Comparison of ENCODE assay signal across 9 cellular contexts in the genomic region with DNA sequence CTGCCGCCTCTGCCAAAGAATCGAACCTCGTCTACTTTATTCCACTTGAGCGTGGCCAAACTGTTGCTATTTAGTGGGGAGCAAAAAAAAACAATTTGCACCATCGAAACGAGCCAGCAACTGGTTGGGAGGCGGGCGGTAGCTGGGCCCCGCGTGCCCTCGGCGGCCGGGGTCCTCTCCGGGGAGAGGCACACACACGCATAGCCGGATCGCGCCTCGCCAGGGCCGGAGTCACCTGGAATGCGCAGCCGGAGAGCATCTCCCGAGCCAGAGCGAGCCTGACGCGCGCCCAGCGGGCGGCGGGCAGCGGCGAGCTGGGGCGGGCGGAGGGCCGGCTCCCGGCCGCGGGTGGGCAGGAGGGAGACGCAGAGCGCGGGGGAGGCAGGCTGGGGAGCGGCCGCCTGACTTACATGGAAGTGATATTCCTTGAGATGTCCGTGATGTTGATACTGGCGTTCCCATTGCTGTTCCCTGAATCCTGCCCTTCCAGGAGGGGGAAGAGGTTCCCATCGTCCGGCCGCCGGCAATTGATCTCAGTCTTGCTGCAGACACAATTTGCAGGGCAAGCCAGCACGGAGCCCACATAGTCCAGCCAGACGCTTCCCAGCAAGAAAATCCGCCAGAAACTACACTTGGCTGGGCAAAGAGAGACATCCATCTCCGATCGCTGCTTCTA. TPM values are rescaled to one million over a fixed set of nuclear protein-coding genes. Genes with fewer than 3 reads are reported as not detected.
DNase-seq lines count a peak whose midpoint lies in the region; ATAC-seq lines count a peak whose summit lies in the region.
"Had no signal": no experiment of that assay in that cellular context is flagged by ENCODE, and none has a peak within 500 bp of the region (broad histone marks: within the 10 kb centered on the region; RNA-seq: fewer than 3 reads in every experiment).

No MANE protein-coding gene starts in this region.

- no peak overlapping the region for H4K91ac ChIP-seq in trophoblast cell (ENCODE audit: low read depth, low read length)

- ATAC-seq in T-cell (replicated peaks in 1 of 4): no peak
- no peak for ATAC-seq in HG03378 (IDR thresholded peaks at IDR 0.05; ENCODE audit: unreplicated experiment)
- ATAC-seq in GM18873 (IDR thresholded peaks at IDR 0.05; ENCODE audit: low FRiP score, unreplicated experiment): no peak
- no peak for ATAC-seq in GM21515 (IDR thresholded peaks at IDR 0.05; ENCODE audit: unreplicated experiment)
- no peak for ATAC-seq in GM18520 (IDR thresholded peaks at IDR 0.05; ENCODE audit: unreplicated experiment)

- H3K27ac ChIP-seq in trophoblast cell (ENCODE audit: low read depth, low read length): no peak overlapping the region

- peaks cover 9% of the 10 kb centered on the region for H3K9me3 ChIP-seq in trophoblast cell (ENCODE audit: insufficient read depth, low read depth, low read length)

- H4K8ac ChIP-seq in trophoblast cell (ENCODE audit: low read depth, low read length): no peak overlapping the region

- no peak overlapping the region for H3K4ac ChIP-seq in trophoblast cell (ENCODE audit: low read depth, low read length)

- H2BK120ac ChIP-seq in trophoblast cell (ENCODE audit: insufficient read depth, low read length, poor library complexity): no peak overlapping the region

- no peak overlapping the region for H4K12ac ChIP-seq in trophoblast cell (ENCODE audit: low read depth, low read length)

- peaks cover 19 to 29% (median 20%) of the 10 kb centered on the region in 3 donors for H3K4me1 Mint-ChIP-seq in T-cell

- CTCF ChIA-PET in T-cell (lab: Charles Lee): no interaction called here

- POLR2A ChIA-PET in T-cell (lab: Charles Lee): no interaction called here

- no peaks in the 10 kb centered on the region for H3K79me1 ChIP-seq in trophoblast cell (ENCODE audit: low read length)

- peaks cover 49% of the 10 kb centered on the region for H3K27me3 ChIP-seq in trophoblast cell (ENCODE audit: insufficient read depth, low read length)

- no peaks in the 10 kb centered on the region for H3K79me2 ChIP-seq in trophoblast cell (ENCODE audit: control insufficient read depth, insufficient read depth, low read length, poor library complexity)

- H3K27ac Mint-ChIP-seq in T-cell: no peak overlapping the region
- H3K27ac Mint-ChIP-seq: IgD-negative memory B cell had no signal

- no peak overlapping the region for H3K23ac ChIP-seq in trophoblast cell (ENCODE audit: low read length)

- H3K9me3 Mint-ChIP-seq in T-cell: no peaks in the 10 kb centered on the region
- H3K9me3 Mint-ChIP-seq: IgD-negative memory B cell had no signal

- no peak overlapping the region for H2BK5ac ChIP-seq in trophoblast cell (ENCODE audit: low read depth, low read length, poor library complexity)

- no CpG with 5 or more reads among the region's 54 CpGs for WGBS in trophoblast cell (ENCODE audit: extremely low coverage, insufficient coverage, insufficient read length)

- peaks cover 53 to 64% of the 10 kb centered on the region in 2 donors for H3K27me3 Mint-ChIP-seq in T-cell

- H3K4me1 ChIP-seq in trophoblast cell (ENCODE audit: control insufficient read depth in 1 of 2, insufficient read depth in 2 of 2, low read length in 2 of 2): peaks cover 5 to 14% of the 10 kb centered on the region in 2 experiments

- H3K9ac ChIP-seq in trophoblast cell (ENCODE audit: low read length): no peak overlapping the region

- H3K4me2 ChIP-seq in trophoblast cell (ENCODE audit: low read length): peak overlapping the region; percentile 37

- peak overlapping the region; percentile 55 to 73 (median 61) for H3K4me3 Mint-ChIP-seq in T-cell

- H2AK5ac ChIP-seq in trophoblast cell (ENCODE audit: low read length): no peak overlapping the region

- in situ Hi-C loops in G401 (cut with HindIII; ENCODE audit: low sequenced_read_pairs): no loop called here

- H3K36me3 Mint-ChIP-seq in T-cell: no peaks in the 10 kb centered on the region
- H3K36me3 Mint-ChIP-seq: IgD-negative memory B cell had no signal

- H3K4me3 ChIP-seq in trophoblast cell (ENCODE audit: low read depth, low read length): peak overlapping the region; percentile 33

- no peak overlapping the region for H2BK12ac ChIP-seq in trophoblast cell (ENCODE audit: low read length)

- H3K36me3 ChIP-seq in trophoblast cell (ENCODE audit: control insufficient read depth in 1 of 2, insufficient read depth in 2 of 2, low read length in 2 of 2): no peaks in the 10 kb centered on the region

- H3K18ac ChIP-seq in trophoblast cell (ENCODE audit: low read length): no peak overlapping the region

- H3K14ac ChIP-seq in trophoblast cell (ENCODE audit: low read length): no peak overlapping the region

- H2AFZ ChIP-seq in trophoblast cell (ENCODE audit: insufficient read depth, low read length, poor library complexity): no peak overlapping the region

- DNase-seq in G401 (ENCODE audit: low spot score): peak; percentile 63
- no peak for DNase-seq in T-cell
- peak; percentile 33 for DNase-seq in globus pallidus (ENCODE audit: low spot score)
- peak; percentile 21 to 52 for DNase-seq in trophoblast cell

RNA-seq across cellular contexts. Expression of gene NTRK3, which starts 0.9 kb away (rescaled TPM):
- 2.5 and 6.8 TPM in 2 replicates for total RNA-seq in G401 (2014; rRNA removed; shearing (Covaris generic))
- not detected for total RNA-seq in T-cell
- polyA plus RNA-seq in trophoblast cell (2013): 1.2 and 1.5 TPM in 2 replicates
- polyA plus RNA-seq: IgD-negative memory B cell had no signal

Comparison
In these comparisons a context has a peak if more than half of its experiments do, and no peak if none do; other contexts are left out.
1. DNase-seq: peak in G401 (single experiment), globus pallidus (single experiment) and trophoblast cell (2 of 2); none in T-cell (0 of 34).